35 cellular contexts compared by ENCODE assay signal in the genomic region with DNA sequence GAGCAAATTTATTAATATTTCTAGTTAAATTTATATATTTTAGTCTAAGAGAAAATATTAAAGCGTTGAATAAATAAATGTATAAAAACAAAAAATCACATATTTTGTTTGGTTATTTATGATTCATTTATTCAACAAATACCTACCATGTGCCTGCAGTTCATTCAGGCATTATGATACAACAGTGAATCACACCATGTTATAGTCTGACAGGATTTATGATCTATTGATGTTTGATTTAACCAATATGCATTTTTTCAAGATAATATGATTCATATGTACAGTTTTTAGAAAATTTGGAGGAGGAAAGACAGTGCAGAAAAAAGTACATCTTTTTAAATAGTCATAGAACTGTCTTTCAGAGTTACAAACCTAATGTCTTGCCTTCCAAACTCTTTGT. TPM values are rescaled to one million over a fixed set of nuclear protein-coding genes. Genes with fewer than 3 reads are reported as not detected.
"Had no signal": no experiment of that assay in that cellular context is flagged by ENCODE, and none has a peak within 500 bp of the region (broad histone marks: within the 10 kb centered on the region; RNA-seq: fewer than 3 reads in every experiment).

No MANE protein-coding gene starts in this region.

- H3K36me3 ChIP-seq: esophagus muscularis mucosa, left lung, sigmoid colon, tibial artery had no signal

- DNase-seq: dermis blood vessel endothelial cell; effector memory CD4-positive, alpha-beta T cell; foreskin melanocyte; left cardiac atrium; left lung; mesendoderm; midbrain; naive thymus-derived CD4-positive, alpha-beta T cell; nucleus accumbens; psoas muscle; right cardiac atrium; sigmoid colon; stimulated activated CD4-positive, alpha-beta T cell treated with anti-CD3 and anti-CD28 coated beads, Interleukin-2, amount 100 ng/mL, for 24 hours; stimulated activated CD4-positive, alpha-beta T cell treated with anti-CD3 and anti-CD28 coated beads, Interleukin-4, amount 100 ng/mL, for 24 hours; stimulated activated naive CD4-positive, alpha-beta T cell treated with Interleukin-2 at 50 U/mL for 16 hours; substantia nigra; testis; tibial artery had no signal

- ATAC-seq: left cardiac atrium; left lung; naive thymus-derived CD4-positive, alpha-beta T cell; psoas muscle; right cardiac atrium; stimulated activated effector memory CD8-positive, alpha-beta T cell treated with anti-CD3 and anti-CD28 coated beads, Interleukin-12 subunit alpha, Interleukin-12 subunit beta, amount 100 ng/mL, for 72 hours had no signal

- H3K4me1 ChIP-seq: esophagus muscularis mucosa, left lung, psoas muscle, sigmoid colon, testis, tibial artery had no signal

- H3K27me3 ChIP-seq: esophagus muscularis mucosa, left lung, sigmoid colon, testis, tibial artery had no signal

- H3K9me3 Mint-ChIP-seq: stimulated activated effector memory CD8-positive, alpha-beta T cell treated with anti-CD3 and anti-CD28 coated beads, Interleukin-12 subunit alpha, Interleukin-12 subunit beta, amount 100 ng/mL, for 72 hours; type B pancreatic cell had no signal

- FAIRE-seq: endothelial cell of umbilical vein, keratinocyte, urothelium cell line had no signal

- H3K27ac Mint-ChIP-seq: naive thymus-derived CD4-positive, alpha-beta T cell; nephron; stimulated activated effector memory CD8-positive, alpha-beta T cell treated with anti-CD3 and anti-CD28 coated beads, Interleukin-12 subunit alpha, Interleukin-12 subunit beta, amount 100 ng/mL, for 72 hours; type B pancreatic cell had no signal

- H3K27ac ChIP-seq: coronary artery, esophagus muscularis mucosa, left lung, psoas muscle, sigmoid colon, testis, tibial artery had no signal

- H3K4me1 Mint-ChIP-seq: nephron; stimulated activated effector memory CD8-positive, alpha-beta T cell treated with anti-CD3 and anti-CD28 coated beads, Interleukin-12 subunit alpha, Interleukin-12 subunit beta, amount 100 ng/mL, for 72 hours had no signal

- H3K4me3 Mint-ChIP-seq: naive thymus-derived CD4-positive, alpha-beta T cell; nephron; stimulated activated effector memory CD8-positive, alpha-beta T cell treated with anti-CD3 and anti-CD28 coated beads, Interleukin-12 subunit alpha, Interleukin-12 subunit beta, amount 100 ng/mL, for 72 hours; type B pancreatic cell had no signal

- H3K9me3 ChIP-seq: esophagus muscularis mucosa, left lung, psoas muscle, sigmoid colon, testis, tibial artery had no signal

- H3K4me3 ChIP-seq: coronary artery, esophagus muscularis mucosa, left lung, psoas muscle, sigmoid colon, testis, tibial artery had no signal

RNA-seq across cellular contexts. Expression of a gene that starts 7.4 kb away (rescaled TPM):
- total RNA-seq: endothelial cell of umbilical vein had no signal
- polyA plus RNA-seq: endothelial cell of umbilical vein had no signal

RNA-seq across cellular contexts. Expression of a gene that starts 7.9 kb away (rescaled TPM):
- total RNA-seq: chondrocyte; dermis blood vessel endothelial cell; endothelial cell of umbilical vein; epithelial cell of proximal tubule; esophagus muscularis mucosa; fibroblast of lung; left cardiac atrium; left lung; lower leg skin; lung microvascular endothelial cell; mucosa of gallbladder; naive thymus-derived CD4-positive, alpha-beta T cell; osteocyte; psoas muscle; renal cortical epithelial cell; right cardiac atrium; sigmoid colon; skeletal muscle tissue; testis had no signal
- polyA plus RNA-seq: endothelial cell of umbilical vein; fibroblast of lung; keratinocyte; naive thymus-derived CD4-positive, alpha-beta T cell; psoas muscle; right cardiac atrium; sigmoid colon had no signal

RNA-seq across cellular contexts. Expression of a gene that starts 25.7 kb away (rescaled TPM):
- total RNA-seq: chondrocyte; dermis blood vessel endothelial cell; endothelial cell of umbilical vein; epithelial cell of proximal tubule; esophagus muscularis mucosa; fibroblast of lung; left cardiac atrium; left lung; lower leg skin; lung microvascular endothelial cell; mucosa of gallbladder; naive thymus-derived CD4-positive, alpha-beta T cell; osteocyte; psoas muscle; renal cortical epithelial cell; right cardiac atrium; sigmoid colon; skeletal muscle tissue had no signal
- polyA plus RNA-seq: endothelial cell of umbilical vein; fibroblast of lung; keratinocyte; naive thymus-derived CD4-positive, alpha-beta T cell; psoas muscle; right cardiac atrium; sigmoid colon had no signal

RNA-seq across cellular contexts. Expression of a gene that starts 45.8 kb away (rescaled TPM):
- total RNA-seq: chondrocyte, dermis blood vessel endothelial cell, endothelial cell of umbilical vein, epithelial cell of proximal tubule, fibroblast of lung, lung microvascular endothelial cell had no signal
- polyA plus RNA-seq: endothelial cell of umbilical vein; naive thymus-derived CD4-positive, alpha-beta T cell; right cardiac atrium had no signal
